ENCODE assay signal across 23 cellular contexts in the genomic region with DNA sequence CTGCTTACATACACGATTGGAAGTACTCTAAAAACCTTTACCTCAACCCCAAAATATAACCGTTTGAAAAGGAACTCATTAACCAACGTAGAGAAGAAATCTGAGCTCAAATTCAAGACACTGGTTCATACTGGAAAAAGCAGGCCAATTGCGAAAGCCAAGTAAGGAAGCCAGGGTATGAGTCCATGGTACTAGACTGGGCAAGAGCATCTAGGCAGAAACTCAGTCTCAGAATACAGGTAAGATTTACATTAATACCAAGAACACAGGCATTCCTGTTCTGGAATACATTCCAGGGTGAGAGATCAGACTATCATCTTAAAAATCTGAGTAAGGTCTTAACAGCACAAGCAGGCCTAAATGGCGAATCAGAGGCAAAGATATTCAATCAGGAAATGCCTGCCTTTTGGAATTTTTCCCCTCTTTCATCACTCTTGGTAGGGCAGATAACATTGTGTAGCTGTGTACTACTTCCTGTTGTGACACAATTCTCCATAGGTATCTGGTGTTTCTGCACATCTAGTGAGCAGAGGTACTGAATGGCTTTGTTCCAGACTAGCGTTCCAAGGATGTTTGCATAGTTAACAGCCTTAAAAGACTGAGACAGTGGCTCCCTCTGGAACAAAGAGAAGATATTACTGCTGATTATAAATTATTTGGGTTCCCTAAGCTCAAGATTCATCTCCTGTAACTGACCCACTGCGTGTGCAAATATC.
A peak's percentile ranks its signal among the peaks of the same experiment; 100 is the strongest.
DNase-seq lines count a peak whose midpoint lies in the region; ATAC-seq and TF ChIP-seq lines count a peak whose summit lies in the region.
"Had no signal": no experiment of that assay in that cellular context is flagged by ENCODE, and none has a peak within 500 bp of the region (broad histone marks: within the 10 kb centered on the region; RNA-seq: fewer than 3 reads in every experiment).

No MANE protein-coding gene starts in this region.

- H3K9me3 Mint-ChIP-seq in GM23338 = peaks cover 9% of the 10 kb centered on the region; the same call in 2 of the 3 replicates

- no peaks in the 10 kb centered on the region for H4K20me1 ChIP-seq in GM23338 (replicated peaks; ENCODE audit: insufficient read depth)

- H3K36me3 ChIP-seq in GM23338 (ENCODE audit: insufficient read depth) = no peaks in the 10 kb centered on the region
- H3K36me3 ChIP-seq in SJCRH30 = no peaks in the 10 kb centered on the region

- H3K27me3 Mint-ChIP-seq in GM23338 (ENCODE audit: insufficient read depth, low read depth, poor library complexity) = peaks cover 4% of the 10 kb centered on the region

- no peaks in the 10 kb centered on the region for H3K9me2 ChIP-seq in GM23338 (ENCODE audit: insufficient read depth)

- H3K27ac Mint-ChIP-seq in GM23338 = no peak overlapping the region
- H3K27ac Mint-ChIP-seq: activated CD8-positive, alpha-beta T cell treated with anti-CD3 and anti-CD28 coated beads, Interleukin-2, amount 10 ng/mL, durations not matched to agents 7 days and 5 days; CD14-positive monocyte; nephron progenitor cell had no signal

- 0 out of 3 replicates have a peak, but pooled peaks cover 3% of the 10 kb centered on the region for H3K4me1 Mint-ChIP-seq in GM23338
- H3K4me1 Mint-ChIP-seq: CD14-positive monocyte had no signal

- H3K36me3 Mint-ChIP-seq in GM23338 (ENCODE audit: low read depth) = no peaks in the 10 kb centered on the region
- H3K36me3 Mint-ChIP-seq: CD14-positive monocyte had no signal

- no peak for TF ChIP-seq CTCF in GM23338 (conservative IDR thresholded peaks at IDR 0.05; ENCODE audit: low read depth in 2 of 2)
- no peak for TF ChIP-seq CTCF in cardiac fibroblast (IDR thresholded peaks at IDR 0.05; ENCODE audit: low read depth, low read length)

- H3K4me1 ChIP-seq in GM23338 (ENCODE audit: insufficient read depth) (no peaks in the 10 kb centered on the region), SJCRH30 (no peaks in the 10 kb centered on the region)

- ATAC-seq in GM23338 = no peak
- ATAC-seq: activated CD8-positive, alpha-beta T cell treated with anti-CD3 and anti-CD28 coated beads, Interleukin-2, amount 10 ng/mL, durations not matched to agents 7 days and 5 days had no signal

- H3K4me3 ChIP-seq in GM23338 (no peak overlapping the region), cardiac fibroblast (replicated peaks in 1 of 2; ENCODE audit: low read depth in 2 of 2, low read length in 2 of 2) (no peak overlapping the region), SJCRH30 (no peak overlapping the region)

- peak overlapping the region; percentile 10; the same call in 1 of the 2 replicates for H2AFZ ChIP-seq in GM23338

- no peaks in the 10 kb centered on the region for H3K79me2 ChIP-seq in GM23338 (replicated peaks; ENCODE audit: insufficient read depth)

- no peaks in the 10 kb centered on the region for H3F3A ChIP-seq in GM23338 (replicated peaks; ENCODE audit: low read depth)

- H3K9me3 ChIP-seq in SJCRH30 (replicated peaks) = no peaks in the 10 kb centered on the region

- no peak overlapping the region for H3K4me2 ChIP-seq in GM23338

- no peak overlapping the region for H3K4me3 Mint-ChIP-seq in GM23338
- H3K4me3 Mint-ChIP-seq: activated CD8-positive, alpha-beta T cell treated with anti-CD3 and anti-CD28 coated beads, Interleukin-2, amount 10 ng/mL, durations not matched to agents 7 days and 5 days; CD14-positive monocyte; nephron progenitor cell had no signal

- DNase-seq in AG08395 (ENCODE audit: low spot score) (peak; percentile 24), GM23338 (ENCODE audit: low spot score) (no peak), cardiac fibroblast (ENCODE audit: low read depth in 2 of 2) (peak; percentile 8 to 70), islet precursor cell (peak; percentile 58), cerebellum (ENCODE audit: low spot score) (no peak), nucleus accumbens (lab: John Stamatoyannopoulos, UW) (no peak), HUDEP-2 (lab: John Stamatoyannopoulos, UW; ENCODE audit: unreplicated experiment in 76 of 76) (no peak), SJCRH30 (no peak)
- DNase-seq: activated CD4-positive, alpha-beta T cell treated with anti-CD3 and anti-CD28 coated beads for 1 hour; activated CD8-positive, alpha-beta T cell treated with anti-CD3 and anti-CD28 coated beads, Interleukin-2, amount 10 ng/mL, durations not matched to agents 7 days and 5 days; activated T-cell treated with anti-CD3 and anti-CD28 coated beads, Interleukin-2, amount 50 U/mL, for 1 hour; amygdala; cerebellar nuclear complex; effector CD8-positive, alpha-beta T cell; head of caudate nucleus; Kasumi-1; NCI-H1092; NCI-H1930; NCI-H2227 treated with DMSO at 0.1 percent for 48 hours; nephron progenitor cell; SHP77 treated with DMSO at 0.1 percent for 48 hours; T-helper 1 cell had no signal

- H3K27ac ChIP-seq in GM23338 (ENCODE audit: low read depth) (no peak overlapping the region), SJCRH30 (no peak overlapping the region)

- H3K27me3 ChIP-seq in GM23338 (ENCODE audit: insufficient read depth) (no peaks in the 10 kb centered on the region), SJCRH30 (no peaks in the 10 kb centered on the region)

TF ChIP-seq in GM23338, 12 proteins besides CTCF, POLR2A, EP300 and RAD21 (continues in another document):
- TF ChIP-seq NANOG (IDR thresholded peaks at IDR 0.05; ENCODE audit: borderline replicate concordance) (no peak), CREB1 (CRISPR knock-in tag; IDR thresholded peaks at IDR 0.05; ENCODE audit: low read depth) (no peak), ZNF331 (CRISPR knock-in tag; IDR thresholded peaks at IDR 0.05; ENCODE audit: low read depth) (no peak), POLR2AphosphoS5 (IDR thresholded peaks at IDR 0.05; ENCODE audit: low read depth) (no peak), JUNB (IDR thresholded peaks at IDR 0.05; ENCODE audit: unreplicated experiment) (no peak)
- TF ChIP-seq, protein P1, sequence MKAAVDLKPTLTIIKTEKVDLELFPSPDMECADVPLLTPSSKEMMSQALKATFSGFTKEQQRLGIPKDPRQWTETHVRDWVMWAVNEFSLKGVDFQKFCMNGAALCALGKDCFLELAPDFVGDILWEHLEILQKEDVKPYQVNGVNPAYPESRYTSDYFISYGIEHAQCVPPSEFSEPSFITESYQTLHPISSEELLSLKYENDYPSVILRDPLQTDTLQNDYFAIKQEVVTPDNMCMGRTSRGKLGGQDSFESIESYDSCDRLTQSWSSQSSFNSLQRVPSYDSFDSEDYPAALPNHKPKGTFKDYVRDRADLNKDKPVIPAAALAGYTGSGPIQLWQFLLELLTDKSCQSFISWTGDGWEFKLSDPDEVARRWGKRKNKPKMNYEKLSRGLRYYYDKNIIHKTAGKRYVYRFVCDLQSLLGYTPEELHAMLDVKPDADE (IDR thresholded peaks at IDR 0.05) = no peak
- TF ChIP-seq, protein P2, sequence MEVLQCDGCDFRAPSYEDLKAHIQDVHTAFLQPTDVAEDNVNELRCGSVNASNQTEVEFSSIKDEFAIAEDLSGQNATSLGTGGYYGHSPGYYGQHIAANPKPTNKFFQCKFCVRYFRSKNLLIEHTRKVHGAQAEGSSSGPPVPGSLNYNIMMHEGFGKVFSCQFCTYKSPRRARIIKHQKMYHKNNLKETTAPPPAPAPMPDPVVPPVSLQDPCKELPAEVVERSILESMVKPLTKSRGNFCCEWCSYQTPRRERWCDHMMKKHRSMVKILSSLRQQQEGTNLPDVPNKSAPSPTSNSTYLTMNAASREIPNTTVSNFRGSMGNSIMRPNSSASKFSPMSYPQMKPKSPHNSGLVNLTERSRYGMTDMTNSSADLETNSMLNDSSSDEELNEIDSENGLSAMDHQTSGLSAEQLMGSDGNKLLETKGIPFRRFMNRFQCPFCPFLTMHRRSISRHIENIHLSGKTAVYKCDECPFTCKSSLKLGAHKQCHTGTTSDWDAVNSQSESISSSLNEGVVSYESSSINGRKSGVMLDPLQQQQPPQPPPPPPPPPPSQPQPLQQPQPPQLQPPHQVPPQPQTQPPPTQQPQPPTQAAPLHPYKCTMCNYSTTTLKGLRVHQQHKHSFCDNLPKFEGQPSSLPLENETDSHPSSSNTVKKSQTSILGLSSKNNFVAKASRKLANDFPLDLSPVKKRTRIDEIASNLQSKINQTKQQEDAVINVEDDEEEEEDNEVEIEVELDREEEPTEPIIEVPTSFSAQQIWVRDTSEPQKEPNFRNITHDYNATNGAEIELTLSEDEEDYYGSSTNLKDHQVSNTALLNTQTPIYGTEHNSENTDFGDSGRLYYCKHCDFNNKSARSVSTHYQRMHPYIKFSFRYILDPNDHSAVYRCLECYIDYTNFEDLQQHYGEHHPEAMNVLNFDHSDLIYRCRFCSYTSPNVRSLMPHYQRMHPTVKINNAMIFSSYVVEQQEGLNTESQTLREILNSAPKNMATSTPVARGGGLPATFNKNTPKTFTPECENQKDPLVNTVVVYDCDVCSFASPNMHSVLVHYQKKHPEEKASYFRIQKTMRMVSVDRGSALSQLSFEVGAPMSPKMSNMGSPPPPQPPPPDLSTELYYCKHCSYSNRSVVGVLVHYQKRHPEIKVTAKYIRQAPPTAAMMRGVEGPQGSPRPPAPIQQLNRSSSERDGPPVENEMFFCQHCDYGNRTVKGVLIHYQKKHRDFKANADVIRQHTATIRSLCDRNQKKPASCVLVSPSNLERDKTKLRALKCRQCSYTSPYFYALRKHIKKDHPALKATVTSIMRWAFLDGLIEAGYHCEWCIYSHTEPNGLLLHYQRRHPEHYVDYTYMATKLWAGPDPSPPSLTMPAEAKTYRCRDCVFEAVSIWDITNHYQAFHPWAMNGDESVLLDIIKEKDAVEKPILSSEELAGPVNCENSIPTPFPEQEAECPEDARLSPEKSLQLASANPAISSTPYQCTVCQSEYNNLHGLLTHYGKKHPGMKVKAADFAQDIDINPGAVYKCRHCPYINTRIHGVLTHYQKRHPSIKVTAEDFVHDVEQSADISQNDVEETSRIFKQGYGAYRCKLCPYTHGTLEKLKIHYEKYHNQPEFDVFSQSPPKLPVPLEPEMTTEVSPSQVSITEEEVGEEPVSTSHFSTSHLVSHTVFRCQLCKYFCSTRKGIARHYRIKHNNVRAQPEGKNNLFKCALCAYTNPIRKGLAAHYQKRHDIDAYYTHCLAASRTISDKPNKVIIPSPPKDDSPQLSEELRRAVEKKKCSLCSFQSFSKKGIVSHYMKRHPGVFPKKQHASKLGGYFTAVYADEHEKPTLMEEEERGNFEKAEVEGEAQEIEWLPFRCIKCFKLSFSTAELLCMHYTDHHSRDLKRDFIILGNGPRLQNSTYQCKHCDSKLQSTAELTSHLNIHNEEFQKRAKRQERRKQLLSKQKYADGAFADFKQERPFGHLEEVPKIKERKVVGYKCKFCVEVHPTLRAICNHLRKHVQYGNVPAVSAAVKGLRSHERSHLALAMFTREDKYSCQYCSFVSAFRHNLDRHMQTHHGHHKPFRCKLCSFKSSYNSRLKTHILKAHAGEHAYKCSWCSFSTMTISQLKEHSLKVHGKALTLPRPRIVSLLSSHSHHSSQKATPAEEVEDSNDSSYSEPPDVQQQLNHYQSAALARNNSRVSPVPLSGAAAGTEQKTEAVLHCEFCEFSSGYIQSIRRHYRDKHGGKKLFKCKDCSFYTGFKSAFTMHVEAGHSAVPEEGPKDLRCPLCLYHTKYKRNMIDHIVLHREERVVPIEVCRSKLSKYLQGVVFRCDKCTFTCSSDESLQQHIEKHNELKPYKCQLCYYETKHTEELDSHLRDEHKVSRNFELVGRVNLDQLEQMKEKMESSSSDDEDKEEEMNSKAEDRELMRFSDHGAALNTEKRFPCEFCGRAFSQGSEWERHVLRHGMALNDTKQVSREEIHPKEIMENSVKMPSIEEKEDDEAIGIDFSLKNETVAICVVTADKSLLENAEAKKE (CRISPR knock-in tag; IDR thresholded peaks at IDR 0.05) = no peak

Comparison
In these comparisons a context has a peak if more than half of its experiments do, and no peak if none do; other contexts are left out.
1. DNase-seq: peak in AG08395 (single experiment), cardiac fibroblast (2 of 2) and islet precursor cell (single experiment); none in GM23338 (single experiment), cerebellum (single experiment), nucleus accumbens (0 of 56), HUDEP-2 (0 of 76) and SJCRH30 (0 of 2).